In genomic region chr9:120936764-120937122, GRCh38 we compare ENCODE assay signal across 8 cellular contexts. TPM values are rescaled to one million over a fixed set of nuclear protein-coding genes. Genes with fewer than 3 reads are reported as not detected.
DNase-seq lines count a peak whose midpoint lies in the region; ATAC-seq and TF ChIP-seq lines count a peak whose summit lies in the region.

No MANE protein-coding gene starts in this region.

- no peaks in the 10 kb centered on the region for H3K79me2 ChIP-seq in mammary epithelial cell (ENCODE audit: insufficient read depth, low read length)

- H3K9ac ChIP-seq in mammary epithelial cell (ENCODE audit: insufficient read depth, low read length), result no peak overlapping the region

- H3K27ac ChIP-seq in mammary epithelial cell (ENCODE audit: insufficient read depth, low read depth, low read length) (no peak overlapping the region), upper lobe of right lung (peak overlapping the region; percentile 69)

- H2AFZ ChIP-seq in mammary epithelial cell (ENCODE audit: low read depth, low read length), result no peak overlapping the region

- H3K9me3 ChIP-seq in mammary epithelial cell (replicated peaks; ENCODE audit: insufficient read depth, low read length) (no peaks in the 10 kb centered on the region), upper lobe of right lung (no peaks in the 10 kb centered on the region)

- WGBS in mammary epithelial cell (ENCODE audit: low coverage, missing lambda C conversion rate), result 54% methylated on average over 2 of the region's 2 CpGs

- H3K36me3 ChIP-seq in mammary epithelial cell (ENCODE audit: insufficient read depth, low read length) (no peaks in the 10 kb centered on the region), upper lobe of right lung (no peaks in the 10 kb centered on the region)

- DNase-seq in MCF 10A (ENCODE audit: unreplicated experiment) (no peak), mammary epithelial cell (no peak), mesothelial cell of epicardium (ENCODE audit: low spot score in 2 of 2, unreplicated experiment in 2 of 2) (no peak), upper lobe of right lung (no peak), retina (no peak)
- no peak for DNase-seq in activated naive CD4-positive, alpha-beta T cell treated with anti-CD3 and anti-CD28 coated beads, Interleukin-2, amount 50 U/mL, for 72 hours (ENCODE audit: low spot score in 2 of 2)
- no peak for DNase-seq in stimulated activated CD4-positive, alpha-beta T cell treated with anti-CD3 and anti-CD28 coated beads, Interleukin-2, amount 100 ng/mL, for 24 hours

- H3K27me3 Mint-ChIP-seq in MCF 10A (ENCODE audit: insufficient read depth, unreplicated experiment), result no peaks in the 10 kb centered on the region
- peaks cover 11% of the 10 kb centered on the region for H3K27me3 Mint-ChIP-seq in mesothelial cell of epicardium (ENCODE audit: low read depth)

- H3K27ac Mint-ChIP-seq in MCF 10A (ENCODE audit: low read depth, unreplicated experiment) (peak overlapping the region; percentile 25), mesothelial cell of epicardium (peak overlapping the region; percentile 98)
- peak overlapping the region; percentile 85 to 86 for H3K27ac Mint-ChIP-seq in activated naive CD4-positive, alpha-beta T cell treated with anti-CD3 and anti-CD28 coated beads, Interleukin-2, amount 50 U/mL, for 72 hours

- H3K36me3 Mint-ChIP-seq in MCF 10A (ENCODE audit: insufficient read depth, unreplicated experiment), result no peaks in the 10 kb centered on the region
- no peaks in the 10 kb centered on the region for H3K36me3 Mint-ChIP-seq in activated naive CD4-positive, alpha-beta T cell treated with anti-CD3 and anti-CD28 coated beads, Interleukin-2, amount 50 U/mL, for 72 hours
- H3K36me3 Mint-ChIP-seq in mesothelial cell of epicardium, result no peaks in the 10 kb centered on the region

- POLR2A ChIA-PET in MCF 10A (lab: Yijun Ruan, JAX), result interaction anchor here (0.7 to 4.0 kb wide), 11 partner anchors 21 to 404 kb away, joined by 3 to 32 read pairs (median 5); partner anchors contain the start of genes FBXW2, PHF19 and PSMD5

- peak in 1 of 2 donors; percentile 1 for ATAC-seq in activated naive CD4-positive, alpha-beta T cell treated with anti-CD3 and anti-CD28 coated beads, Interleukin-2, amount 50 U/mL, for 72 hours
- ATAC-seq in upper lobe of right lung (no peak), GM21526 (IDR thresholded peaks at IDR 0.05; ENCODE audit: low FRiP score, unreplicated experiment) (no peak)

- H3K4me1 Mint-ChIP-seq in MCF 10A (ENCODE audit: insufficient read depth, unreplicated experiment), result peaks cover 38% of the 10 kb centered on the region
- peaks cover 33% of the 10 kb centered on the region for H3K4me1 Mint-ChIP-seq in mesothelial cell of epicardium

- dilution Hi-C loops in mammary epithelial cell (cut with HindIII; ENCODE audit: low sequenced_read_pairs), result loop anchor here (25.0 kb wide), 1 partner anchor 174 kb away; no protein-coding TSS in a partner anchor

- H4K20me1 ChIP-seq in mammary epithelial cell (ENCODE audit: insufficient read depth, low read length), result no peaks in the 10 kb centered on the region

- intact Hi-C loops in MCF 10A (cut with micrococcal nuclease), result loop anchor here (1.0 to 5.0 kb wide), 7 partner anchors 20 to 319 kb away; partner anchors contain the start of gene FBXW2
- intact Hi-C loops in mammary epithelial cell (cut with micrococcal nuclease), result loop anchor here (1.0 kb wide), 7 partner anchors 20 to 317 kb away; no protein-coding TSS in a partner anchor
- intact Hi-C loops in upper lobe of right lung (cut with DNase I), result loop anchor here (10.0 kb wide), 1 partner anchor 62 kb away; the partner anchor contains the start of gene PHF19

- H3K4me1 ChIP-seq in mammary epithelial cell (ENCODE audit: insufficient read depth, low read length) (peaks cover 43% of the 10 kb centered on the region), upper lobe of right lung (peaks cover 59% of the 10 kb centered on the region)

- in situ Hi-C loops in mammary epithelial cell (cut with MboI; ENCODE audit: low sequenced_read_pairs in 2 of 2), result loop anchor here (10.0 to 25.0 kb wide), 2 partner anchors 182 to 324 kb away; no protein-coding TSS in a partner anchor

- H3K4me3 ChIP-seq in mammary epithelial cell (replicated peaks in 1 of 3; ENCODE audit: insufficient read depth in 1 of 3, low read depth in 2 of 3, low read length in 3 of 3) (no peak overlapping the region), upper lobe of right lung (no peak overlapping the region)

- BruUV-seq in MCF 10A (replicated peaks; lab: Mats Ljungman, UMichigan) (no TSS peak), mammary epithelial cell (replicated peaks; lab: Mats Ljungman, UMichigan) (no TSS peak)

- TF ChIP-seq CTCF in MCF 10A (IDR thresholded peaks at IDR 0.05; ENCODE audit: unreplicated experiment) (no peak), mammary epithelial cell (conservative IDR thresholded peaks at IDR 0.05 in 1 of 2, IDR thresholded peaks at IDR 0.05 in 1 of 2; ENCODE audit: extremely low read depth in 1 of 2, insufficient read depth in 1 of 2, low read depth in 1 of 2, low read length in 2 of 2) (no peak), mesothelial cell of epicardium (IDR thresholded peaks at IDR 0.05; ENCODE audit: unreplicated experiment) (peak; percentile 10), upper lobe of right lung (IDR thresholded peaks at IDR 0.05) (no peak)

- H3K4me3 Mint-ChIP-seq in MCF 10A (ENCODE audit: unreplicated experiment) (peak overlapping the region; percentile 67), mesothelial cell of epicardium (no peak overlapping the region)

- CTCF ChIA-PET in MCF 10A (lab: Yijun Ruan, JAX), result interaction anchor here (0.6 to 5.7 kb wide), 30 partner anchors 10 to 502 kb away, joined by 3 to 71 read pairs (median 4); no protein-coding TSS in a partner anchor
- CTCF ChIA-PET in mammary epithelial cell (lab: Charles Lee; ENCODE audit: low non-redundant PET), result interaction anchor here (0.7 to 0.9 kb wide), 2 partner anchors 181 to 210 kb away, joined by 4 to 13 read pairs; no protein-coding TSS in a partner anchor

- H3K9me3 Mint-ChIP-seq in MCF 10A (ENCODE audit: unreplicated experiment), result no peaks in the 10 kb centered on the region
- no peaks in the 10 kb centered on the region for H3K9me3 Mint-ChIP-seq in activated naive CD4-positive, alpha-beta T cell treated with anti-CD3 and anti-CD28 coated beads, Interleukin-2, amount 50 U/mL, for 72 hours
- H3K9me3 Mint-ChIP-seq in mesothelial cell of epicardium, result no peaks in the 10 kb centered on the region

- H3K4me2 ChIP-seq in mammary epithelial cell (ENCODE audit: insufficient read depth, low read depth, low read length), result no peak overlapping the region

- H3K27me3 ChIP-seq in mammary epithelial cell (ENCODE audit: insufficient read depth, low read length) (no peaks in the 10 kb centered on the region), upper lobe of right lung (no peaks in the 10 kb centered on the region)

RNA-seq across cellular contexts. Expression of gene TRAF1, which starts 10.1 kb away (rescaled TPM):
- total RNA-seq in MCF 10A (2022), result 0.84 and 1.2 TPM in 2 replicates
- total RNA-seq in mammary epithelial cell, result 1 to 10 TPM in 1 of 2 donors, under 1 TPM in 1; 0.89 to 1.0 TPM
- polyA plus RNA-seq in mammary epithelial cell, result 0.28 TPM
- not detected for polyA minus RNA-seq in mammary epithelial cell
- total RNA-seq in activated naive CD4-positive, alpha-beta T cell treated with anti-CD3 and anti-CD28 coated beads, Interleukin-2, amount 50 U/mL, for 72 hours, result 100 to 1,000 TPM in 1 of 2 donors, 10 to 100 TPM in 1; 99.5 to 100 TPM
- total RNA-seq in mesothelial cell of epicardium, result 7.7 to 8.2 TPM (median 8.0 TPM) in 3 replicates
- total RNA-seq in upper lobe of right lung, result 6.0 TPM

RNA-seq across cellular contexts. Expression of gene PHF19, which starts 59.8 kb away (rescaled TPM):
- total RNA-seq in MCF 10A (2022), result 39.6 and 61.0 TPM in 2 replicates
- total RNA-seq in mammary epithelial cell, result 10 to 100 TPM in 1 of 2 donors, 1 to 10 TPM in 1; 4.3 to 52.9 TPM
- polyA plus RNA-seq in mammary epithelial cell, result 60.9 TPM
- polyA minus RNA-seq in mammary epithelial cell, result 47.9 TPM
- total RNA-seq in activated naive CD4-positive, alpha-beta T cell treated with anti-CD3 and anti-CD28 coated beads, Interleukin-2, amount 50 U/mL, for 72 hours, result 100 to 1,000 TPM; 305 to 312 TPM
- total RNA-seq in mesothelial cell of epicardium, result 36.0 to 44.5 TPM (median 41.6 TPM) in 3 replicates
- 19.0 TPM for total RNA-seq in upper lobe of right lung

Comparison
In these comparisons a context has a peak if more than half of its experiments do, and no peak if none do; other contexts are left out.
1. H3K27ac Mint-ChIP-seq: peak in every context shown above with its lines; median percentile 98 in mesothelial cell of epicardium; 86 in activated naive CD4-positive, alpha-beta T cell treated with anti-CD3 and anti-CD28 coated beads, Interleukin-2, amount 50 U/mL, for 72 hours; 25 in MCF 10A.
2. RNA of gene TRAF1, which starts 10.1 kb away (total RNA-seq): 99.5 to 100 TPM in activated naive CD4-positive, alpha-beta T cell treated with anti-CD3 and anti-CD28 coated beads, Interleukin-2, amount 50 U/mL, for 72 hours; 7.7 to 8.2 TPM in mesothelial cell of epicardium, 6.0 TPM in upper lobe of right lung (single experiment), 0.89 to 1.0 TPM in mammary epithelial cell and 0.84 to 1.2 TPM in MCF 10A; every median in the first group is over 10 times any median in the second.